ENCODE assay signal across 10 cellular contexts in genomic region chr10:3720228-3721019, GRCh38.
A peak's percentile ranks its signal among the peaks of the same experiment; 100 is the strongest.
DNase-seq lines count a peak whose midpoint lies in the region; ATAC-seq, FAIRE-seq and TF ChIP-seq lines count a peak whose summit lies in the region.
"Had no signal": no experiment of that assay in that cellular context is flagged by ENCODE, and none has a peak within 500 bp of the region (broad histone marks: within the 10 kb centered on the region; RNA-seq: fewer than 3 reads in every experiment).

No MANE protein-coding gene starts in this region.

- H3K4me2 ChIP-seq in GM12878 (ENCODE audit: control insufficient read depth, insufficient read depth) = no peak overlapping the region
- H3K4me2 ChIP-seq: A549 had no signal

- H2AFZ ChIP-seq in GM12878 (ENCODE audit: control insufficient read depth, low read depth, low read length) = no peak overlapping the region

- no peak for ATAC-seq in activated CD4-positive, alpha-beta T cell treated with anti-CD3 and anti-CD28 coated beads for 36 hours
- ATAC-seq in GM12878 = no peak

- no peak for TF ChIP-seq RAD21 in GM12878 (IDR thresholded peaks at IDR 0.05; ENCODE audit: insufficient read depth, low read depth, low read length)

- peak; percentile 18 for DNase-seq in activated CD4-positive, alpha-beta T cell treated with anti-CD3 and anti-CD28 coated beads for 36 hours
- DNase-seq in activated CD4-positive, alpha-beta T cell treated with anti-CD3 and anti-CD28 coated beads for 1 hour = no peak
- DNase-seq in GM12878 (ENCODE audit: low read depth, low spot score) = no peak
- DNase-seq in testis = peak; percentile 48
- DNase-seq in GM12891 (ENCODE audit: insufficient read length, low spot score) = no peak
- no peak for DNase-seq in DMS153 (lab: John Stamatoyannopoulos, UW)
- DNase-seq in activated CD4-positive, alpha-beta T cell treated with anti-CD3 and anti-CD28 coated beads, Interleukin-2, amount 50 U/mL, for 48 hours = no peak
- DNase-seq: NCI-H2171 treated with DMSO at 0.1 percent for 48 hours had no signal

- POLR2A ChIA-PET in activated CD4-positive, alpha-beta T cell treated with anti-CD3 and anti-CD28 coated beads for 36 hours (lab: Charles Lee) = interaction anchor here (0.5 kb wide), 1 partner anchor 56 kb away, joined by 3 read pairs; no protein-coding TSS in a partner anchor
- POLR2A ChIA-PET in GM12878 (lab: Charles Lee) = no interaction called here

- SMC1A ChIA-PET in GM12878 (lab: Charles Lee; ENCODE audit: uncharacterized antibody, unreplicated experiment) = no interaction called here

- no peaks in the 10 kb centered on the region for H3K9me3 Mint-ChIP-seq in activated CD4-positive, alpha-beta T cell treated with anti-CD3 and anti-CD28 coated beads for 36 hours (ENCODE audit: low read depth)

- H3K36me3 Mint-ChIP-seq in activated CD4-positive, alpha-beta T cell treated with anti-CD3 and anti-CD28 coated beads for 36 hours (ENCODE audit: low read depth) = no peaks in the 10 kb centered on the region

- H3K27me3 Mint-ChIP-seq in activated CD4-positive, alpha-beta T cell treated with anti-CD3 and anti-CD28 coated beads for 36 hours = peaks cover 2% of the 10 kb centered on the region

- H3K27ac ChIP-seq in GM12878 (ENCODE audit: control insufficient read depth, insufficient read depth) = no peak overlapping the region
- H3K27ac ChIP-seq in layer of hippocampus (ENCODE audit: low read depth, low read length) = peak overlapping the region; percentile 7
- H3K27ac ChIP-seq in testis = no peak overlapping the region
- H3K27ac ChIP-seq: A549 had no signal

- H3K9me3 ChIP-seq in GM12878 (replicated peaks; ENCODE audit: control insufficient read depth, insufficient read depth, low read length) = no peaks in the 10 kb centered on the region
- no peaks in the 10 kb centered on the region for H3K9me3 ChIP-seq in testis
- H3K9me3 ChIP-seq: A549 had no signal

- H3K4me1 Mint-ChIP-seq in activated CD4-positive, alpha-beta T cell treated with anti-CD3 and anti-CD28 coated beads for 36 hours = no peaks in the 10 kb centered on the region

- CTCF ChIA-PET in activated CD4-positive, alpha-beta T cell treated with anti-CD3 and anti-CD28 coated beads for 36 hours (lab: Charles Lee) = no interaction called here
- CTCF ChIA-PET in GM12878 (lab: Yijun Ruan, JAX) = interaction anchor here (0.6 kb wide), 1 partner anchor 19 kb away, joined by 3 read pairs; no protein-coding TSS in a partner anchor

- H3K9ac ChIP-seq in GM12878 (ENCODE audit: control insufficient read depth, insufficient read depth, low read length) = no peak overlapping the region

- WGBS in GM12878 (ENCODE audit: insufficient coverage, insufficient replicate concordance, low lambda C conversion rate, missing lambda C conversion rate) = 72% methylated on average over 8 of the region's 8 CpGs
- WGBS in testis, 2 donors = 80 to 89% methylated on average over 8 of the region's 8 CpGs

- intact Hi-C loops in activated CD4-positive, alpha-beta T cell treated with anti-CD3 and anti-CD28 coated beads for 36 hours (cut with DNase I, micrococcal nuclease) = no loop called here
- intact Hi-C loops in GM12878 (cut with micrococcal nuclease; ENCODE audit: unreplicated experiment) (no loop called here), testis (cut with DNase I; ENCODE audit: low total_unique reads) (no loop called here)

- H3K27ac Mint-ChIP-seq in activated CD4-positive, alpha-beta T cell treated with anti-CD3 and anti-CD28 coated beads for 36 hours = no peak overlapping the region

- no peak for TF ChIP-seq CTCF in GM12878 (IDR thresholded peaks at IDR 0.05 in 2 of 3, conservative IDR thresholded peaks at IDR 0.05 in 1 of 3; ENCODE audit: control insufficient read depth in 2 of 3, extremely low read depth in 1 of 3, insufficient read depth in 1 of 3, low read depth in 3 of 3, low read length in 3 of 3)
- TF ChIP-seq CTCF in testis (IDR thresholded peaks at IDR 0.05) = no peak

- H3K4me3 Mint-ChIP-seq in activated CD4-positive, alpha-beta T cell treated with anti-CD3 and anti-CD28 coated beads for 36 hours = no peak overlapping the region

- no peak for TF ChIP-seq EP300 in GM12878 (IDR thresholded peaks at IDR 0.05; ENCODE audit: borderline replicate concordance in 1 of 2, control insufficient read depth in 1 of 2, low read depth in 2 of 2, low read length in 2 of 2)

- RAD21 ChIA-PET in GM12878 (lab: Charles Lee; ENCODE audit: unreplicated experiment) = no interaction called here

- H3K4me1 ChIP-seq in GM12878 (ENCODE audit: control insufficient read depth, insufficient read depth, low read length) (no peaks in the 10 kb centered on the region), testis (no peaks in the 10 kb centered on the region)

- TF ChIP-seq POLR2A in GM12878 (IDR thresholded peaks at IDR 0.05; ENCODE audit: low read depth, low read length) (no peak), testis (IDR thresholded peaks at IDR 0.05) (no peak), GM12891 (IDR thresholded peaks at IDR 0.05; ENCODE audit: low read depth, low read length) (no peak)

- no peaks in the 10 kb centered on the region; a peak in 3 of 4 replicates for H3K27me3 ChIP-seq in GM12878 (replicated peaks in 1 of 2; ENCODE audit: control insufficient read depth in 2 of 2, insufficient read depth in 2 of 2, low read length in 1 of 2)
- H3K27me3 ChIP-seq in layer of hippocampus (ENCODE audit: control insufficient read depth, insufficient read depth, low read length) = no peaks in the 10 kb centered on the region
- H3K27me3 ChIP-seq in testis = no peaks in the 10 kb centered on the region

- no peaks in the 10 kb centered on the region for H3K36me3 ChIP-seq in GM12878 (ENCODE audit: control insufficient read depth in 2 of 2, insufficient read depth in 2 of 2, low read length in 1 of 2)
- H3K36me3 ChIP-seq in testis (ENCODE audit: low read depth, missing control alignments) = no peaks in the 10 kb centered on the region

- H3K79me2 ChIP-seq in GM12878 (ENCODE audit: control insufficient read depth, insufficient read depth, low read length) = no peaks in the 10 kb centered on the region

- H4K20me1 ChIP-seq in GM12878 (ENCODE audit: control insufficient read depth, insufficient read depth) = no peaks in the 10 kb centered on the region

- no TSS peak for BruUV-seq in GM12878 (replicated peaks; lab: Mats Ljungman, UMichigan)

- no peak for FAIRE-seq in GM12878 (lab: Jason Lieb, UNC)
- no peak for FAIRE-seq in GM12891 (lab: Jason Lieb, UNC)
- FAIRE-seq: A549 had no signal

- H3K4me3 ChIP-seq in GM12878 (no peak overlapping the region), testis (no peak overlapping the region)
- H3K4me3 ChIP-seq: A549 had no signal

- in situ Hi-C loops in GM12878 (cut with MboI) = no loop called here

TF ChIP-seq in GM12878, 131 proteins besides CTCF, POLR2A, EP300 and RAD21:
- no peak for TF ChIP-seq CHD2 (IDR thresholded peaks at IDR 0.05; ENCODE audit: borderline replicate concordance, low read depth, low read length)
- peak; percentile 59 for TF ChIP-seq BCL3 (IDR thresholded peaks at IDR 0.05; ENCODE audit: borderline replicate concordance, insufficient read depth, low read depth, low read length, poor library complexity, severe bottlenecking)
- peak; percentile 1 for TF ChIP-seq PBX3 (IDR thresholded peaks at IDR 0.05; ENCODE audit: insufficient replicate concordance, low read depth, low read length)

TF ChIP-seq in GM12891, 5 proteins besides CTCF, POLR2A, EP300 and RAD21:
- no peak for TF ChIP-seq TAF1 (IDR thresholded peaks at IDR 0.05; ENCODE audit: low read depth, low read length)
- TF ChIP-seq POLR2AphosphoS5 (IDR thresholded peaks at IDR 0.05; ENCODE audit: low read depth, low read length) = no peak
- no peak for TF ChIP-seq POU2F2 (IDR thresholded peaks at IDR 0.05; ENCODE audit: low read depth, low read length)
- no peak for TF ChIP-seq PAX5 (IDR thresholded peaks at IDR 0.05; ENCODE audit: insufficient read depth, low read length, severe bottlenecking)
- no peak for TF ChIP-seq SPI1 (IDR thresholded peaks at IDR 0.05; ENCODE audit: low read depth, low read length)
TF ChIP-seq in GM12891: peak in this region for 0.

Comparison
In these comparisons a context has a peak if more than half of its experiments do, and no peak if none do; other contexts are left out.
1. DNase-seq: peak in activated CD4-positive, alpha-beta T cell treated with anti-CD3 and anti-CD28 coated beads for 36 hours (single experiment) and testis (single experiment); none in activated CD4-positive, alpha-beta T cell treated with anti-CD3 and anti-CD28 coated beads for 1 hour (single experiment), GM12878 (single experiment), GM12891 (single experiment), DMS153 (single experiment) and activated CD4-positive, alpha-beta T cell treated with anti-CD3 and anti-CD28 coated beads, Interleukin-2, amount 50 U/mL, for 48 hours (0 of 2).